In the genomic region with DNA sequence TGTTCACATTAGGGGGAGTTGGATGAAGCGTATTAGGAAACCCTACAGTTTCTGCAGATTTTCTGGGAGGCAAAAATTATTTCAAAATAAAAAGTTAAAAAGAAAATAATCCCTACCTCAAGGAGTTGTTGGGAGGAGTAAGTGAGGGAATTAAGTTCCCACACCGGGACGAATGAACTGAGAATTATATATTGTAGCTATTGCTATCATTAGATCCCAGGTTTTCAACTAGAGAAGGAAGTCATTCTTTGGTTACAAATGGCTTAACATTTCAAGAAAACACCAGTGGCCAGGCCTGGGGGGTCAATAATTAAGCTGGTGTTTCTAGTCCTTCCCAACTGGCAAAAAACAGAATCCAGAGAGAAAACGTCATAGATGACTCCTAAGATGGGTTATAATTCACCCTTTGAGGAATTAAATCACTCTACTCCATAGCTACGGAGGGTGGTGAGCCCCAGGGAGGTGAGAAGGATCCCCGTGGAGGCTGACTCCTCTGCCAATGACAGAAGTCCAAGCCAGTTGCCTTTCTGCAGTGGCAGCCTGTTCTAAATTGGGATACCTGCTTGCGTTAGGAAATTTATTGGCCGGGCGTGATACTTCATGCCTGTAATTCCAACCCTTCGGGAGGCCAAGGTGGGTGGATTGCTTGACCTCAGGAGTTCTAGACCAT, we compare ENCODE assay signal across 12 cellular contexts. TPM values are rescaled to one million over a fixed set of nuclear protein-coding genes. Genes with fewer than 3 reads are reported as not detected.
DNase-seq lines count a peak whose midpoint lies in the region; ATAC-seq, FAIRE-seq and TF ChIP-seq lines count a peak whose summit lies in the region.
"Had no signal": no experiment of that assay in that cellular context is flagged by ENCODE, and none has a peak within 500 bp of the region (broad histone marks: within the 10 kb centered on the region; RNA-seq: fewer than 3 reads in every experiment).

No MANE protein-coding gene starts in this region.

- peaks cover 14% of the 10 kb centered on the region for H3K36me3 ChIP-seq in CD8-positive, alpha-beta T cell (ENCODE audit: insufficient read depth, low read length)
- H3K36me3 ChIP-seq in OCI-LY3 (replicated peaks; ENCODE audit: low read depth, low read length), result peaks cover 15% of the 10 kb centered on the region
- H3K36me3 ChIP-seq in endothelial cell of umbilical vein (ENCODE audit: control insufficient read depth in 2 of 2, extremely low read depth in 1 of 2, insufficient read depth in 2 of 2, low read length in 2 of 2), result peaks cover 8 to 15% of the 10 kb centered on the region in 2 experiments
- H3K36me3 ChIP-seq in small intestine (ENCODE audit: control insufficient read depth in 2 of 2, insufficient read depth in 2 of 2, low read length in 2 of 2), result peaks cover 5 to 6% of the 10 kb centered on the region in 2 donors

- H2AFZ ChIP-seq in OCI-LY3 (ENCODE audit: low read depth, low read length) (0 out of 2 replicates have a peak overlapping the region, but pooled peaks have one; percentile 72), endothelial cell of umbilical vein (ENCODE audit: low read depth, low read length) (peak overlapping the region; percentile 29)

- no peak for ATAC-seq in CD8-positive, alpha-beta T cell
- no peak for ATAC-seq in sciatic nerve

- H3K27ac Mint-ChIP-seq in CD8-positive, alpha-beta T cell, result peak overlapping the region; percentile 60
- H3K27ac Mint-ChIP-seq in nephron, result peak overlapping the region in 1 of 3 experiments; percentile 1

- H3K4me3 ChIP-seq in CD8-positive, alpha-beta T cell (ENCODE audit: low read depth, low read length), result no peak overlapping the region
- H3K4me3 ChIP-seq in OCI-LY3 (ENCODE audit: low read length) (no peak overlapping the region), endothelial cell of umbilical vein (replicated peaks in 1 of 3; ENCODE audit: insufficient read depth in 1 of 3, low read depth in 1 of 3, low read length in 3 of 3) (no peak overlapping the region), small intestine (ENCODE audit: low read depth in 1 of 2, low read length in 2 of 2) (no peak overlapping the region)

- no peak for TF ChIP-seq POLR2A in endothelial cell of umbilical vein (IDR thresholded peaks at IDR 0.05; ENCODE audit: low read depth, low read length)

- peaks cover 24% of the 10 kb centered on the region for H3K79me2 ChIP-seq in OCI-LY3 (ENCODE audit: low read length)
- H3K79me2 ChIP-seq in endothelial cell of umbilical vein (ENCODE audit: control insufficient read depth, insufficient read depth, low read length), result peaks cover 26% of the 10 kb centered on the region

- no peak overlapping the region for H3K4me2 ChIP-seq in OCI-LY3 (ENCODE audit: low read length)
- H3K4me2 ChIP-seq in endothelial cell of umbilical vein (ENCODE audit: insufficient read depth, low read length), result peak overlapping the region; percentile 12

- DNase-seq in CD8-positive, alpha-beta T cell, result no peak
- DNase-seq in endothelial cell of umbilical vein (ENCODE audit: low read depth, low spot score) (no peak), hepatic stellate cell (ENCODE audit: low spot score) (no peak), small intestine (no peak), sciatic nerve (ENCODE audit: low spot score) (no peak), middle frontal gyrus (ENCODE audit: extremely low spot score, low spot score) (no peak)
- DNase-seq: hippocampal formation, NCI-H526, SW 1271, trophoblast cell had no signal

- no peak for FAIRE-seq in endothelial cell of umbilical vein (lab: Jason Lieb, UNC)
- FAIRE-seq in small intestine (lab: Jason Lieb, UNC), result no peak

- H3K27me3 ChIP-seq in CD8-positive, alpha-beta T cell (ENCODE audit: insufficient read depth, low read length), result no peaks in the 10 kb centered on the region
- H3K27me3 ChIP-seq in OCI-LY3 (ENCODE audit: low read depth, low read length) (no peaks in the 10 kb centered on the region), endothelial cell of umbilical vein (ENCODE audit: control insufficient read depth in 2 of 2, insufficient read depth in 2 of 2, low read length in 2 of 2) (no peaks in the 10 kb centered on the region), small intestine (ENCODE audit: control insufficient read depth in 2 of 2, insufficient read depth in 2 of 2, low read length in 2 of 2) (no peaks in the 10 kb centered on the region)

- H3K9me1 ChIP-seq in endothelial cell of umbilical vein (replicated peaks; ENCODE audit: control insufficient read depth, extremely low read depth, insufficient read depth, low read length), result no peaks in the 10 kb centered on the region

- H3K9ac ChIP-seq in OCI-LY3 (ENCODE audit: low read length) (no peak overlapping the region), endothelial cell of umbilical vein (replicated peaks; ENCODE audit: extremely low read depth, insufficient read depth, low read length) (no peak overlapping the region)

- peak overlapping the region; percentile 54 for H3K4me3 Mint-ChIP-seq in CD8-positive, alpha-beta T cell
- peak overlapping the region; percentile 41 to 76 (median 68) for H3K4me3 Mint-ChIP-seq in nephron

- no peaks in the 10 kb centered on the region for H3K9me3 Mint-ChIP-seq in CD8-positive, alpha-beta T cell
- no peaks in the 10 kb centered on the region for H3K9me3 Mint-ChIP-seq in nephron

- H3K4me1 ChIP-seq in CD8-positive, alpha-beta T cell (ENCODE audit: insufficient read depth, low read length), result peaks cover 12% of the 10 kb centered on the region
- H3K4me1 ChIP-seq in OCI-LY3 (ENCODE audit: low read length), result peaks cover 10% of the 10 kb centered on the region
- H3K4me1 ChIP-seq in endothelial cell of umbilical vein (ENCODE audit: control insufficient read depth, extremely low read depth, insufficient read depth, low read length), result peaks cover 13% of the 10 kb centered on the region
- peaks cover 0 to 7% of the 10 kb centered on the region in 2 donors for H3K4me1 ChIP-seq in small intestine (ENCODE audit: control insufficient read depth in 2 of 2, insufficient read depth in 1 of 2, low read depth in 1 of 2, low read length in 1 of 2)

- no TSS peak for BruUV-seq in endothelial cell of umbilical vein (replicated peaks; lab: Mats Ljungman, UMichigan)

- CTCF ChIA-PET in CD8-positive, alpha-beta T cell (lab: Charles Lee), result no interaction called here
- CTCF ChIA-PET in endothelial cell of umbilical vein (lab: Charles Lee), result interaction anchor here (1.0 kb wide), 1 partner anchor 120 kb away, joined by 3 read pairs; no protein-coding TSS in a partner anchor

- no peaks in the 10 kb centered on the region for H4K20me1 ChIP-seq in OCI-LY3 (ENCODE audit: insufficient read depth, low read length)
- no peaks in the 10 kb centered on the region for H4K20me1 ChIP-seq in endothelial cell of umbilical vein (replicated peaks; ENCODE audit: control insufficient read depth, extremely low read depth, insufficient read depth, low read length)

- peaks cover 15% of the 10 kb centered on the region for H3K4me1 Mint-ChIP-seq in CD8-positive, alpha-beta T cell (ENCODE audit: low read depth)
- peaks cover 5% of the 10 kb centered on the region for H3K4me1 Mint-ChIP-seq in nephron

- dilution Hi-C loops in endothelial cell of umbilical vein (cut with MboI; ENCODE audit: extremely low pct_ligation_motif_present, low sequenced_read_pairs), result no loop called here

- H3K27ac ChIP-seq in CD8-positive, alpha-beta T cell (ENCODE audit: low read depth, low read length), result no peak overlapping the region
- H3K27ac ChIP-seq in OCI-LY3 (ENCODE audit: low read length) (no peak overlapping the region), endothelial cell of umbilical vein (ENCODE audit: insufficient read depth, low read depth, low read length) (no peak overlapping the region), small intestine (ENCODE audit: low read depth in 1 of 2, low read length in 1 of 2) (peak overlapping the region in 1 of 2 donors; percentile 72)

- 54 to 71% (median 58%) methylated on average over 10 of the region's 10 CpGs for WGBS in small intestine, 3 donors

- H3K27me3 Mint-ChIP-seq in CD8-positive, alpha-beta T cell (ENCODE audit: low read depth), result no peaks in the 10 kb centered on the region
- H3K27me3 Mint-ChIP-seq in nephron (ENCODE audit: low read depth), result no peaks in the 10 kb centered on the region

- intact Hi-C loops in CD8-positive, alpha-beta T cell (cut with DNase I, micrococcal nuclease), result no loop called here
- intact Hi-C loops in endothelial cell of umbilical vein (cut with micrococcal nuclease), result loop anchor here (2.0 to 5.0 kb wide), 2 partner anchors 41 to 51 kb away; a partner anchor contains a TSS
- intact Hi-C loops in sciatic nerve (cut with DNase I), result no loop called here

- POLR2A ChIA-PET in CD8-positive, alpha-beta T cell (lab: Charles Lee), result no interaction called here
- POLR2A ChIA-PET in endothelial cell of umbilical vein (lab: Charles Lee), result no interaction called here

- no peaks in the 10 kb centered on the region for H3K9me3 ChIP-seq in CD8-positive, alpha-beta T cell (ENCODE audit: low read length)
- H3K9me3 ChIP-seq in OCI-LY3 (ENCODE audit: insufficient read depth, low read length), result no peaks in the 10 kb centered on the region
- H3K9me3 ChIP-seq in endothelial cell of umbilical vein (replicated peaks; ENCODE audit: control insufficient read depth, insufficient read depth, low read length), result no peaks in the 10 kb centered on the region
- no peaks in the 10 kb centered on the region for H3K9me3 ChIP-seq in small intestine (ENCODE audit: control insufficient read depth, low read depth)

- no peak for TF ChIP-seq CTCF in CD8-positive, alpha-beta T cell (IDR thresholded peaks at IDR 0.05)
- no peak for TF ChIP-seq CTCF in OCI-LY3 (IDR thresholded peaks at IDR 0.05; ENCODE audit: low read depth, low read length)
- no peak for TF ChIP-seq CTCF in endothelial cell of umbilical vein (IDR thresholded peaks at IDR 0.05; ENCODE audit: extremely low read depth in 1 of 2, insufficient read depth in 1 of 2, low read depth in 1 of 2, low read length in 2 of 2)
- TF ChIP-seq CTCF in nephron (IDR thresholded peaks at IDR 0.05; ENCODE audit: unreplicated experiment in 3 of 3), result no peak

- peaks cover 27% of the 10 kb centered on the region for H3K36me3 Mint-ChIP-seq in CD8-positive, alpha-beta T cell
- peaks cover 5% of the 10 kb centered on the region for H3K36me3 Mint-ChIP-seq in nephron (ENCODE audit: low read depth)

RNA-seq across cellular contexts. Expression of a gene that starts 1.2 kb away (rescaled TPM):
- total RNA-seq in CD8-positive, alpha-beta T cell, result 10 to 100 TPM; 30.1 to 30.3 TPM
- total RNA-seq in endothelial cell of umbilical vein (187 and 191 TPM in 2 replicates), sciatic nerve (49.1 TPM)
- polyA plus RNA-seq in endothelial cell of umbilical vein (337 and 358 TPM in 2 replicates), small intestine (100 to 1,000 TPM in 1 of 3 donors, 10 to 100 TPM in 2; 45.8 to 220 (median 75.7) TPM)
- 276 and 354 TPM in 2 replicates for polyA plus RNA-seq in endothelial cell of umbilical vein (2011; cell fraction: cytosol; rRNA removed)
- 112 and 113 TPM in 2 replicates for polyA plus RNA-seq in endothelial cell of umbilical vein (2011; cell fraction: nucleus; rRNA removed)
- 316 and 352 TPM in 2 replicates for polyA plus RNA-seq in endothelial cell of umbilical vein (2012)
- 78.9 and 81.8 TPM in 2 replicates for polyA minus RNA-seq in endothelial cell of umbilical vein
- polyA minus RNA-seq in endothelial cell of umbilical vein (2011; cell fraction: cytosol; rRNA and poly(A)+ RNA removed), result 54.6 TPM
- 20.1 and 38.7 TPM in 2 replicates for polyA minus RNA-seq in endothelial cell of umbilical vein (2011; cell fraction: nucleus; rRNA and poly(A)+ RNA removed)

RNA-seq across cellular contexts. Expression of a gene that starts 32.0 kb away (rescaled TPM):
- total RNA-seq in CD8-positive, alpha-beta T cell, result 1 to 10 TPM; 4.3 to 4.5 TPM
- total RNA-seq in endothelial cell of umbilical vein (53.7 and 56.1 TPM in 2 replicates), sciatic nerve (12.8 TPM)
- polyA plus RNA-seq in endothelial cell of umbilical vein (40.0 and 44.8 TPM in 2 replicates), small intestine (10 to 100 TPM in 2 of 3 donors, 1 to 10 TPM in 1; 8.9 to 21.0 (median 11.0) TPM)
- 33.4 and 37.4 TPM in 2 replicates for polyA plus RNA-seq in endothelial cell of umbilical vein (2011; cell fraction: cytosol; rRNA removed)
- polyA plus RNA-seq in endothelial cell of umbilical vein (2011; cell fraction: nucleus; rRNA removed), result 19.3 and 19.4 TPM in 2 replicates
- 21.5 and 29.8 TPM in 2 replicates for polyA plus RNA-seq in endothelial cell of umbilical vein (2012)
- 32.6 and 35.4 TPM in 2 replicates for polyA minus RNA-seq in endothelial cell of umbilical vein
- 1.2 TPM for polyA minus RNA-seq in endothelial cell of umbilical vein (2011; cell fraction: cytosol; rRNA and poly(A)+ RNA removed)
- polyA minus RNA-seq in endothelial cell of umbilical vein (2011; cell fraction: nucleus; rRNA and poly(A)+ RNA removed), result 15.8 and 24.1 TPM in 2 replicates

RNA-seq across cellular contexts. Expression of a gene that starts 52.3 kb away (rescaled TPM):
- 10 to 100 TPM; 85.5 to 86.6 TPM for total RNA-seq in CD8-positive, alpha-beta T cell
- 87.6 and 98.0 TPM in 2 replicates for total RNA-seq in endothelial cell of umbilical vein
- polyA plus RNA-seq in endothelial cell of umbilical vein, result 31.5 and 38.3 TPM in 2 replicates
- 20.3 TPM in 2 replicates for polyA plus RNA-seq in endothelial cell of umbilical vein (2011; cell fraction: cytosol; rRNA removed)
- 34.8 and 37.6 TPM in 2 replicates for polyA plus RNA-seq in endothelial cell of umbilical vein (2011; cell fraction: nucleus; rRNA removed)
- polyA plus RNA-seq in endothelial cell of umbilical vein (2012), result 52.3 and 53.6 TPM in 2 replicates
- 17.5 and 24.7 TPM in 2 replicates for polyA minus RNA-seq in endothelial cell of umbilical vein
- 17.6 TPM for polyA minus RNA-seq in endothelial cell of umbilical vein (2011; cell fraction: cytosol; rRNA and poly(A)+ RNA removed)
- polyA minus RNA-seq in endothelial cell of umbilical vein (2011; cell fraction: nucleus; rRNA and poly(A)+ RNA removed), result 25.6 and 54.2 TPM in 2 replicates
- 10 to 100 TPM; 42.0 to 59.5 (median 44.6) TPM for polyA plus RNA-seq in small intestine
- total RNA-seq in sciatic nerve, result 47.7 TPM
